Comparison of ENCODE assay signal across 20 cellular contexts in genomic region chr6:37391100-37391499, GRCh38.
"Had no signal": no experiment of that assay in that cellular context is flagged by ENCODE, and none has a peak within 500 bp of the region (broad histone marks: within the 10 kb centered on the region; RNA-seq: fewer than 3 reads in every experiment).

No MANE protein-coding gene starts in this region.

- H3K27me3 Mint-ChIP-seq: activated naive CD8-positive, alpha-beta T cell; central memory CD8-positive, alpha-beta T cell; stimulated activated memory B cell treated with anti-CD40 and anti-IgM and Interleukin-4, amounts not matched to agents 10 μg/mL and 1 μg/mL and 100 μg/mL, for 72 hours; type B pancreatic cell had no signal

- H3K27me3 ChIP-seq: breast epithelium, esophagus muscularis mucosa, gastrocnemius medialis, testis had no signal

- H3K36me3 Mint-ChIP-seq: type B pancreatic cell had no signal

- H3K9me3 Mint-ChIP-seq: central memory CD8-positive, alpha-beta T cell; nephron; stimulated activated memory B cell treated with anti-CD40 and anti-IgM and Interleukin-4, amounts not matched to agents 10 μg/mL and 1 μg/mL and 100 μg/mL, for 72 hours; type B pancreatic cell had no signal

- ATAC-seq: gastrocnemius medialis; sciatic nerve; stimulated activated memory B cell treated with anti-CD40 and anti-IgM and Interleukin-4, amounts not matched to agents 10 μg/mL and 1 μg/mL and 100 μg/mL, for 72 hours had no signal

- H3K4me3 Mint-ChIP-seq: activated naive CD8-positive, alpha-beta T cell; central memory CD8-positive, alpha-beta T cell; nephron; stimulated activated memory B cell treated with anti-CD40 and anti-IgM and Interleukin-4, amounts not matched to agents 10 μg/mL and 1 μg/mL and 100 μg/mL, for 72 hours; type B pancreatic cell had no signal

- H3K4me1 Mint-ChIP-seq: central memory CD8-positive, alpha-beta T cell; nephron; stimulated activated memory B cell treated with anti-CD40 and anti-IgM and Interleukin-4, amounts not matched to agents 10 μg/mL and 1 μg/mL and 100 μg/mL, for 72 hours had no signal

- DNase-seq: activated CD4-positive, CD25-positive, alpha-beta regulatory T cell treated with anti-CD3 and anti-CD28 coated beads, Interleukin-2, amount 50 U/mL, for 72 hours; activated gamma-delta T cell treated with Interleukin-2 at 50 U/mL for 16 hours; amniotic stem cell; gastrocnemius medialis; hypothalamus; midbrain; stimulated activated CD4-positive, alpha-beta T cell treated with anti-CD3 and anti-CD28 coated beads, Interleukin-15, amount 100 ng/mL, for 24 hours; SW 1271; WERI-Rb-1 had no signal

- H3K27ac Mint-ChIP-seq: activated naive CD8-positive, alpha-beta T cell; nephron; stimulated activated memory B cell treated with anti-CD40 and anti-IgM and Interleukin-4, amounts not matched to agents 10 μg/mL and 1 μg/mL and 100 μg/mL, for 72 hours; type B pancreatic cell had no signal

- H3K36me3 ChIP-seq: breast epithelium had no signal

- H3K4me3 ChIP-seq: breast epithelium, esophagus muscularis mucosa, gastrocnemius medialis, SK-N-MC, smooth muscle cell, testis had no signal

- H3K9me3 ChIP-seq: breast epithelium, esophagus muscularis mucosa, gastrocnemius medialis, testis had no signal

- H3K4me1 ChIP-seq: breast epithelium, esophagus muscularis mucosa, gastrocnemius medialis, testis had no signal

- H3K27ac ChIP-seq: breast epithelium, esophagus muscularis mucosa, gastrocnemius medialis, SK-N-MC, testis, WERI-Rb-1 had no signal
